15 cellular contexts compared by ENCODE assay signal in the genomic region with DNA sequence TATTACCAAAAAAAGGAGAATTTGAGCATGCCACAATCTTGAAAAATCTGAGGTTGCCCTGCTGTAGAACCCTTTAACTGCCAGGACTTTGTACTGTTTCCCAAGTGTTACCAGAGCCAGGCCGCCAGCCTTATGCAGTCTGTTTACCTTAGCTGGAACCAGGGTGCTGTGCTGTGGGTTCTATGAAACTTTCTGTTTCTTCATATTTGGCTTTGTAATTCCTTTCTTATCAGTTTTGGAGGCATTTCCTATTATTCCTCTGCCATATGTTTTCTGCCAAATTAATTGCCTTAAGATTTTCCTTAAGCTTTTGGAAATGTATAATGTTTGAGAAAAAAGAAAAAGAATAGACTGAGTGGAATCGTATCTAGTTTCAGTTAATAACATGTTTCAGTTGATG. TPM values are rescaled to one million over a fixed set of nuclear protein-coding genes. Genes with fewer than 3 reads are reported as not detected.
DNase-seq lines count a peak whose midpoint lies in the region; ATAC-seq and TF ChIP-seq lines count a peak whose summit lies in the region.
"Had no signal": no experiment of that assay in that cellular context is flagged by ENCODE, and none has a peak within 500 bp of the region (broad histone marks: within the 10 kb centered on the region; RNA-seq: fewer than 3 reads in every experiment).

No MANE protein-coding gene starts in this region.

- H3K23ac ChIP-seq in trophoblast cell (ENCODE audit: low read length) = no peak overlapping the region

- no peak overlapping the region for H3K27ac Mint-ChIP-seq in activated CD8-positive, alpha-beta T cell treated with anti-CD3 and anti-CD28 coated beads for 36 hours
- H3K27ac Mint-ChIP-seq: memory B cell had no signal

- H3K9ac ChIP-seq in trophoblast cell (ENCODE audit: low read length) = no peak overlapping the region

- ATAC-seq in activated CD8-positive, alpha-beta T cell treated with anti-CD3 and anti-CD28 coated beads for 36 hours = no peak

- H2BK12ac ChIP-seq in trophoblast cell (ENCODE audit: low read length) = no peak overlapping the region

- no peaks in the 10 kb centered on the region for H3K9me3 Mint-ChIP-seq in activated CD8-positive, alpha-beta T cell treated with anti-CD3 and anti-CD28 coated beads for 36 hours
- H3K9me3 Mint-ChIP-seq: memory B cell had no signal

- no peak for TF ChIP-seq POLR2A in NB4 (IDR thresholded peaks at IDR 0.05; ENCODE audit: extremely low read depth, insufficient read length)

- peaks cover 24% of the 10 kb centered on the region for H3K27me3 Mint-ChIP-seq in activated CD8-positive, alpha-beta T cell treated with anti-CD3 and anti-CD28 coated beads for 36 hours

- H3K4me3 ChIP-seq in AG04450 (ENCODE audit: low read depth, low read length) (peak overlapping the region; percentile 91), NB4 (ENCODE audit: low read depth, low read length) (peak overlapping the region; percentile 97), fibroblast of the aortic adventitia (ENCODE audit: low read depth, low read length) (peak overlapping the region; percentile 91), trophoblast cell (ENCODE audit: low read depth, low read length) (no peak overlapping the region)

- intact Hi-C loops in activated CD8-positive, alpha-beta T cell treated with anti-CD3 and anti-CD28 coated beads for 36 hours (cut with micrococcal nuclease) = loop anchor here (10.0 kb wide), 1 partner anchor 159 kb away; no protein-coding TSS in a partner anchor

- H2BK120ac ChIP-seq in trophoblast cell (ENCODE audit: insufficient read depth, low read length, poor library complexity) = no peak overlapping the region

- no peak overlapping the region for H2AFZ ChIP-seq in trophoblast cell (ENCODE audit: insufficient read depth, low read length, poor library complexity)

- POLR2A ChIA-PET in AG04450 (lab: Yijun Ruan, JAX) = interaction anchor here (0.6 kb wide), 1 partner anchor 340 kb away, joined by 3 read pairs; no protein-coding TSS in a partner anchor
- POLR2A ChIA-PET in activated CD8-positive, alpha-beta T cell treated with anti-CD3 and anti-CD28 coated beads for 36 hours (lab: Charles Lee) = interaction anchor here (0.7 kb wide), 1 partner anchor 212 kb away, joined by 3 read pairs; no protein-coding TSS in a partner anchor

- no peaks in the 10 kb centered on the region for H3K36me3 Mint-ChIP-seq in activated CD8-positive, alpha-beta T cell treated with anti-CD3 and anti-CD28 coated beads for 36 hours (ENCODE audit: low read depth)
- H3K36me3 Mint-ChIP-seq: memory B cell had no signal

- H3K9me3 ChIP-seq in AG04450 (ENCODE audit: control insufficient read depth, insufficient read depth, low read length) (no peaks in the 10 kb centered on the region; the same call in 1 of the 2 replicates), trophoblast cell (ENCODE audit: insufficient read depth, low read depth, low read length) (peaks cover 1% of the 10 kb centered on the region)
- H3K9me3 ChIP-seq: adrenal gland had no signal

- CTCF ChIA-PET in AG04450 (lab: Charles Lee) = interaction anchor here (0.5 to 0.6 kb wide), 2 partner anchors 268 to 1258 kb away, joined by 3 to 7 read pairs; no protein-coding TSS in a partner anchor
- CTCF ChIA-PET in activated CD8-positive, alpha-beta T cell treated with anti-CD3 and anti-CD28 coated beads for 36 hours (lab: Charles Lee) = no interaction called here

- peaks cover 11% of the 10 kb centered on the region for H3K79me2 ChIP-seq in trophoblast cell (ENCODE audit: control insufficient read depth, insufficient read depth, low read length, poor library complexity)

- H3K4me1 Mint-ChIP-seq in activated CD8-positive, alpha-beta T cell treated with anti-CD3 and anti-CD28 coated beads for 36 hours (ENCODE audit: low read depth) = peaks cover 24% of the 10 kb centered on the region
- H3K4me1 Mint-ChIP-seq: memory B cell had no signal

- H3K27me3 ChIP-seq in AG04450 (ENCODE audit: control insufficient read depth, insufficient read depth, low read length) (no peaks in the 10 kb centered on the region), trophoblast cell (ENCODE audit: insufficient read depth, low read length) (no peaks in the 10 kb centered on the region)

- H4K12ac ChIP-seq in trophoblast cell (ENCODE audit: low read depth, low read length) = no peak overlapping the region

- H3K27ac ChIP-seq in AG04450 (ENCODE audit: low read depth, low read length) (no peak overlapping the region), trophoblast cell (ENCODE audit: low read depth, low read length) (no peak overlapping the region)

- DNase-seq in AG04450 (ENCODE audit: low read depth, low spot score) (no peak), NB4 (ENCODE audit: low read depth) (no peak), fibroblast of the aortic adventitia (ENCODE audit: low read depth) (peak; percentile 74), trophoblast cell (no peak), NCI-H69 (lab: John Stamatoyannopoulos, UW) (no peak), HuH-7 (ENCODE audit: low spot score) (no peak)
- DNase-seq in activated T-cell treated with anti-CD3 and anti-CD28 coated beads, Interleukin-2, amount 50 U/mL, for 1 hour = no peak
- no peak for DNase-seq in activated CD8-positive, alpha-beta T cell treated with anti-CD3 and anti-CD28 coated beads for 36 hours
- DNase-seq: activated T-cell treated with anti-CD3 and anti-CD28 coated beads for 4 hours; DND-41; effector CD8-positive, alpha-beta T cell; hypothalamus; NCI-H446 had no signal

- no peak overlapping the region for H3K4me3 Mint-ChIP-seq in activated CD8-positive, alpha-beta T cell treated with anti-CD3 and anti-CD28 coated beads for 36 hours
- H3K4me3 Mint-ChIP-seq: memory B cell had no signal

- H4K91ac ChIP-seq in trophoblast cell (ENCODE audit: low read depth, low read length) = no peak overlapping the region

- H3K4ac ChIP-seq in trophoblast cell (ENCODE audit: low read depth, low read length) = no peak overlapping the region

- H4K8ac ChIP-seq in trophoblast cell (ENCODE audit: low read depth, low read length) = no peak overlapping the region

- H3K18ac ChIP-seq in trophoblast cell (ENCODE audit: low read length) = no peak overlapping the region

- H2AK5ac ChIP-seq in trophoblast cell (ENCODE audit: low read length) = no peak overlapping the region

- peaks cover 11% of the 10 kb centered on the region for H3K79me1 ChIP-seq in trophoblast cell (ENCODE audit: low read length)

- no peak for TF ChIP-seq CTCF in AG04450 (IDR thresholded peaks at IDR 0.05; ENCODE audit: low read depth, low read length)
- no peak for TF ChIP-seq CTCF in NB4 (IDR thresholded peaks at IDR 0.05; ENCODE audit: low read depth, low read length)
- no peak for TF ChIP-seq CTCF in fibroblast of the aortic adventitia (IDR thresholded peaks at IDR 0.05; ENCODE audit: insufficient read depth, low read length)
- TF ChIP-seq CTCF in activated CD8-positive, alpha-beta T cell treated with anti-CD3 and anti-CD28 coated beads for 36 hours (IDR thresholded peaks at IDR 0.05) = no peak

- no CpG with 5 or more reads among the region's 2 CpGs for WGBS in trophoblast cell (ENCODE audit: extremely low coverage, insufficient coverage, insufficient read length)

- peaks cover 18 to 24% of the 10 kb centered on the region in 2 experiments for H3K4me1 ChIP-seq in trophoblast cell (ENCODE audit: control insufficient read depth in 1 of 2, insufficient read depth in 2 of 2, low read length in 2 of 2)

- no peak overlapping the region for H2BK5ac ChIP-seq in trophoblast cell (ENCODE audit: low read depth, low read length, poor library complexity)

- H3K14ac ChIP-seq in trophoblast cell (ENCODE audit: low read length) = no peak overlapping the region

- H3K4me2 ChIP-seq in trophoblast cell (ENCODE audit: low read length) = peak overlapping the region; percentile 59

- peaks cover 25 to 37% of the 10 kb centered on the region in 2 experiments for H3K36me3 ChIP-seq in trophoblast cell (ENCODE audit: control insufficient read depth in 1 of 2, insufficient read depth in 2 of 2, low read length in 2 of 2)

RNA-seq across cellular contexts. Expression of gene S1PR3, which starts 2.1 kb away (rescaled TPM):
- 33.1 and 40.3 TPM in 2 replicates for polyA plus RNA-seq in AG04450 (2011; rRNA removed)
- polyA minus RNA-seq in AG04450 (2011; rRNA and poly(A)+ RNA removed) = 50.7 and 58.2 TPM in 2 replicates
- 12.8 and 31.1 TPM in 2 replicates for total RNA-seq in fibroblast of the aortic adventitia (ENCODE audit: low replicate concordance)
- 62.7 and 63.6 TPM in 2 replicates for polyA plus RNA-seq in trophoblast cell (2013)
- under 1 TPM; 0.36 to 0.58 TPM for total RNA-seq in activated CD8-positive, alpha-beta T cell treated with anti-CD3 and anti-CD28 coated beads for 36 hours
